ENCODE assay signal across 1 cellular context in the genomic region with DNA sequence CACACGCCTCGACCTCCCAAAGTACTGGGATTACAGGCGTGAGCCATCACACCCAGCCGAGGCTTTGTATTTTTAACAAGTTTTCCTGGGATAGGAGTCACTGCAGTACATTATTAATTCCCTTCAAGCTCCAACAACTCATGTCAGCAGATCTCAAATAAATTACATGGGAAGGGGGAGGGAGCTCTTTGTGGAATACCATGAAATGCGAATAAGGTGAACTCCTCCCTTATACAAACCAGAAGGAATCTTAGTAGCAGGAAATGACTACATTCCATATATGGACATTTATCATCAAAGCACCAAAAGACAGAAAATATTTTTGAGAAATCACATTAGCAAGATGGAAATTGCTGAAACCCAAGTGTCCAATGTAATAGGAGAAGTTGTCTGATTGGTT.
TF ChIP-seq lines count a peak whose summit lies in the region.

No MANE protein-coding gene starts in this region.

TF ChIP-seq in HEK293, 187 proteins besides CTCF, POLR2A, EP300 and RAD21:
- TF ChIP-seq ZNF341 (tag by site-specific recombination; IDR thresholded peaks at IDR 0.05; ENCODE audit: low read depth) (peak; percentile 58), ZNF48 (tag by site-specific recombination; IDR thresholded peaks at IDR 0.05) (no peak)
TF ChIP-seq in HEK293: peak in this region for 1.
